In genomic region chr14:70013269-70013873, GRCh38 we compare ENCODE assay signal across 8 cellular contexts.
DNase-seq lines count a peak whose midpoint lies in the region; ATAC-seq and TF ChIP-seq lines count a peak whose summit lies in the region.

No MANE protein-coding gene starts in this region.

- no peaks in the 10 kb centered on the region for H3K9me3 ChIP-seq in SJCRH30 (replicated peaks)

- ATAC-seq in HG03097 (IDR thresholded peaks at IDR 0.05; ENCODE audit: low FRiP score, unreplicated experiment): no peak

- no peak overlapping the region for H3K27ac ChIP-seq in SJCRH30

- peaks cover 18% of the 10 kb centered on the region for H3K4me1 ChIP-seq in SJCRH30

- TF ChIP-seq CTCF in AG10803 (conservative IDR thresholded peaks at IDR 0.05; ENCODE audit: low read length) (peak; percentile 47), GM12875 (IDR thresholded peaks at IDR 0.05; ENCODE audit: borderline replicate concordance, insufficient read depth, low read depth, low read length) (peak; percentile 91)

- DNase-seq in AG10803 (ENCODE audit: low read depth) (no peak), SJCRH30 (peak; percentile 33 to 68), glomerular visceral epithelial cell (ENCODE audit: extremely low spot score) (peak; percentile 43), NCI-H1105 treated with DMSO at 0.1 percent for 48 hours (lab: John Stamatoyannopoulos, UW) (no peak), amniotic stem cell (lab: John Stamatoyannopoulos, UW) (no peak)
- DNase-seq in stimulated activated CD4-positive, alpha-beta T cell treated with anti-CD3 and anti-CD28 coated beads, Interleukin-2, amount 100 ng/mL, for 48 hours: peak; percentile 50 to 52

- no peaks in the 10 kb centered on the region for H3K36me3 ChIP-seq in SJCRH30

- H3K27me3 ChIP-seq in SJCRH30: no peaks in the 10 kb centered on the region

- no peak overlapping the region for H3K4me3 ChIP-seq in AG10803 (ENCODE audit: low read length)
- no peak overlapping the region for H3K4me3 ChIP-seq in GM12875 (ENCODE audit: low read depth, low read length)
- no peak overlapping the region for H3K4me3 ChIP-seq in SJCRH30

Comparison
In these comparisons a context has a peak if more than half of its experiments do, and no peak if none do; other contexts are left out.
1. DNase-seq: peak in SJCRH30 (2 of 2), glomerular visceral epithelial cell (single experiment) and stimulated activated CD4-positive, alpha-beta T cell treated with anti-CD3 and anti-CD28 coated beads, Interleukin-2, amount 100 ng/mL, for 48 hours (2 of 2); none in AG10803 (single experiment), NCI-H1105 treated with DMSO at 0.1 percent for 48 hours (single experiment) and amniotic stem cell (single experiment).